Comparison of ENCODE assay signal across 1 cellular context in the genomic region with DNA sequence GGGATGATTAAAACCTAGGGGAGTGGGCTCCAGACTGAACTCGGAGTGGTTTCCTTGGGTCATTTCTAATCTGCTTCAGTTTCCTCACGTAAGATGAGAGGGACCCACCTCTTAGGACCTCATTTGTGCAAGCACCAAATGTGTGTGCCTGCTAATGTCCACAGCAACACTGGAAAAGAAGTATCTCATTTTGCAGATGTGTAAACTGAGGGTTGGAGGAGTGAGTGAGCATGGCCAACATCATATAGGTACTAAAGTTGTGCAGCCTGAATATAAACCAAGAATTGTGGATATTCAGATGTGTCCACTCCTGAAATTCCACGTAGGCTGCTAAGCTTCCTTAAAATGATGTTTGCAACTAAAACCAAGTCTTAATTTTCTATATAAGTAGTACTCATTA.
TF ChIP-seq lines count a peak whose summit lies in the region.

No MANE protein-coding gene starts in this region.

TF ChIP-seq in HepG2, 621 proteins besides CTCF, POLR2A, EP300 and RAD21 (continued from another document):
- TF ChIP-seq ZNF598 (CRISPR knock-in tag; IDR thresholded peaks at IDR 0.05; ENCODE audit: borderline replicate concordance), result no peak
- TF ChIP-seq ZNF282 (IDR thresholded peaks at IDR 0.05; ENCODE audit: partially characterized antibody), result no peak
- no peak for TF ChIP-seq ZNF251 (CRISPR knock-in tag; IDR thresholded peaks at IDR 0.05)
- TF ChIP-seq MYC (CRISPR knock-in tag; IDR thresholded peaks at IDR 0.05; ENCODE audit: borderline replicate concordance), result no peak
- peak; percentile 21; the same call in 1 of the 2 replicates for TF ChIP-seq ZMYM3 (CRISPR knock-in tag; IDR thresholded peaks at IDR 0.05)
- TF ChIP-seq BRCA1 (CRISPR knock-in tag; IDR thresholded peaks at IDR 0.05), result no peak
- TF ChIP-seq KDM5B (CRISPR knock-in tag; IDR thresholded peaks at IDR 0.05; ENCODE audit: borderline replicate concordance), result 0 out of 2 replicates have a peak, but pooled peaks have one; percentile 28
- TF ChIP-seq ZNF629 (CRISPR knock-in tag; conservative IDR thresholded peaks at IDR 0.05), result peak; percentile 88
- no peak for TF ChIP-seq RBM39 (IDR thresholded peaks at IDR 0.05; ENCODE audit: low read depth, low read length, poor library complexity, severe bottlenecking)
- TF ChIP-seq, protein P1, sequence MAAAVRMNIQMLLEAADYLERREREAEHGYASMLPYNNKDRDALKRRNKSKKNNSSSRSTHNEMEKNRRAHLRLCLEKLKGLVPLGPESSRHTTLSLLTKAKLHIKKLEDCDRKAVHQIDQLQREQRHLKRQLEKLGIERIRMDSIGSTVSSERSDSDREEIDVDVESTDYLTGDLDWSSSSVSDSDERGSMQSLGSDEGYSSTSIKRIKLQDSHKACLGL (CRISPR knock-in tag; IDR thresholded peaks at IDR 0.05), result no peak
- no peak for TF ChIP-seq MTF2 (CRISPR knock-in tag; IDR thresholded peaks at IDR 0.05; ENCODE audit: borderline replicate concordance)
- no peak for TF ChIP-seq ZNF121 (CRISPR knock-in tag; IDR thresholded peaks at IDR 0.05)
- no peak for TF ChIP-seq GMEB1 (CRISPR knock-in tag; IDR thresholded peaks at IDR 0.05; ENCODE audit: borderline replicate concordance)
- no peak for TF ChIP-seq NCOA5 (CRISPR knock-in tag; IDR thresholded peaks at IDR 0.05)
- TF ChIP-seq, protein P2, sequence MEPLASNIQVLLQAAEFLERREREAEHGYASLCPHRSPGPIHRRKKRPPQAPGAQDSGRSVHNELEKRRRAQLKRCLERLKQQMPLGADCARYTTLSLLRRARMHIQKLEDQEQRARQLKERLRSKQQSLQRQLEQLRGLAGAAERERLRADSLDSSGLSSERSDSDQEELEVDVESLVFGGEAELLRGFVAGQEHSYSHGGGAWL (CRISPR knock-in tag; IDR thresholded peaks at IDR 0.05), result 0 out of 2 replicates have a peak, but pooled peaks have one; percentile 3
- TF ChIP-seq, protein P3, sequence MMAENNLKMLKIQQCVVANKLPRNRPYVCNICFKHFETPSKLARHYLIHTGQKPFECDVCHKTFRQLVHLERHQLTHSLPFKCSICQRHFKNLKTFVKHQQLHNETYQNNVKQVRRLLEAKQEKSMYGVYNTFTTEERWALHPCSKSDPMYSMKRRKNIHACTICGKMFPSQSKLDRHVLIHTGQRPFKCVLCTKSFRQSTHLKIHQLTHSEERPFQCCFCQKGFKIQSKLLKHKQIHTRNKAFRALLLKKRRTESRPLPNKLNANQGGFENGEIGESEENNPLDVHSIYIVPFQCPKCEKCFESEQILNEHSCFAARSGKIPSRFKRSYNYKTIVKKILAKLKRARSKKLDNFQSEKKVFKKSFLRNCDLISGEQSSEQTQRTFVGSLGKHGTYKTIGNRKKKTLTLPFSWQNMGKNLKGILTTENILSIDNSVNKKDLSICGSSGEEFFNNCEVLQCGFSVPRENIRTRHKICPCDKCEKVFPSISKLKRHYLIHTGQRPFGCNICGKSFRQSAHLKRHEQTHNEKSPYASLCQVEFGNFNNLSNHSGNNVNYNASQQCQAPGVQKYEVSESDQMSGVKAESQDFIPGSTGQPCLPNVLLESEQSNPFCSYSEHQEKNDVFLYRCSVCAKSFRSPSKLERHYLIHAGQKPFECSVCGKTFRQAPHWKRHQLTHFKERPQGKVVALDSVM (CRISPR knock-in tag; IDR thresholded peaks at IDR 0.05), result no peak
- TF ChIP-seq ZMYM4 (CRISPR knock-in tag; IDR thresholded peaks at IDR 0.05), result 0 out of 2 replicates have a peak, but pooled peaks have one; percentile 1
- no peak for TF ChIP-seq ATF1 (CRISPR knock-in tag; IDR thresholded peaks at IDR 0.05)
- TF ChIP-seq ARHGAP35 (CRISPR knock-in tag; IDR thresholded peaks at IDR 0.05; ENCODE audit: borderline replicate concordance), result no peak; the same call in 1 of the 2 replicates
- no peak for TF ChIP-seq ZNF343 (CRISPR knock-in tag; IDR thresholded peaks at IDR 0.05)
- TF ChIP-seq SP2 (CRISPR knock-in tag; IDR thresholded peaks at IDR 0.05), result no peak
- TF ChIP-seq ZFP62 (CRISPR knock-in tag; IDR thresholded peaks at IDR 0.05), result no peak
- TF ChIP-seq, protein P4, sequence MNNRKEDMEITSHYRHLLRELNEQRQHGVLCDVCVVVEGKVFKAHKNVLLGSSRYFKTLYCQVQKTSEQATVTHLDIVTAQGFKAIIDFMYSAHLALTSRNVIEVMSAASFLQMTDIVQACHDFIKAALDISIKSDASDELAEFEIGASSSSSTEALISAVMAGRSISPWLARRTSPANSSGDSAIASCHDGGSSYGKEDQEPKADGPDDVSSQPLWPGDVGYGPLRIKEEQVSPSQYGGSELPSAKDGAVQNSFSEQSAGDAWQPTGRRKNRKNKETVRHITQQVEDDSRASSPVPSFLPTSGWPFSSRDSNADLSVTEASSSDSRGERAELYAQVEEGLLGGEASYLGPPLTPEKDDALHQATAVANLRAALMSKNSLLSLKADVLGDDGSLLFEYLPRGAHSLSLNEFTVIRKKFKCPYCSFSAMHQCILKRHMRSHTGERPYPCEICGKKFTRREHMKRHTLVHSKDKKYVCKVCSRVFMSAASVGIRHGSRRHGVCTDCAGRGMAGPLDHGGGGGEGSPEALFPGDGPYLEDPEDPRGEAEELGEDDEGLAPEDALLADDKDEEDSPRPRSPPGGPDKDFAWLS (CRISPR knock-in tag; IDR thresholded peaks at IDR 0.05; ENCODE audit: borderline replicate concordance), result no peak
- TF ChIP-seq JUN (CRISPR knock-in tag; IDR thresholded peaks at IDR 0.05), result no peak
- TF ChIP-seq HMG20B (CRISPR knock-in tag; conservative IDR thresholded peaks at IDR 0.05), result no peak
- 0 out of 2 replicates have a peak, but pooled peaks have one; percentile 55 for TF ChIP-seq KDM1A (CRISPR knock-in tag; IDR thresholded peaks at IDR 0.05)
- TF ChIP-seq, protein P5, sequence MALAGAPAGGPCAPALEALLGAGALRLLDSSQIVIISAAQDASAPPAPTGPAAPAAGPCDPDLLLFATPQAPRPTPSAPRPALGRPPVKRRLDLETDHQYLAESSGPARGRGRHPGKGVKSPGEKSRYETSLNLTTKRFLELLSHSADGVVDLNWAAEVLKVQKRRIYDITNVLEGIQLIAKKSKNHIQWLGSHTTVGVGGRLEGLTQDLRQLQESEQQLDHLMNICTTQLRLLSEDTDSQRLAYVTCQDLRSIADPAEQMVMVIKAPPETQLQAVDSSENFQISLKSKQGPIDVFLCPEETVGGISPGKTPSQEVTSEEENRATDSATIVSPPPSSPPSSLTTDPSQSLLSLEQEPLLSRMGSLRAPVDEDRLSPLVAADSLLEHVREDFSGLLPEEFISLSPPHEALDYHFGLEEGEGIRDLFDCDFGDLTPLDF (CRISPR knock-in tag; IDR thresholded peaks at IDR 0.05), result no peak
- TF ChIP-seq, protein P6, sequence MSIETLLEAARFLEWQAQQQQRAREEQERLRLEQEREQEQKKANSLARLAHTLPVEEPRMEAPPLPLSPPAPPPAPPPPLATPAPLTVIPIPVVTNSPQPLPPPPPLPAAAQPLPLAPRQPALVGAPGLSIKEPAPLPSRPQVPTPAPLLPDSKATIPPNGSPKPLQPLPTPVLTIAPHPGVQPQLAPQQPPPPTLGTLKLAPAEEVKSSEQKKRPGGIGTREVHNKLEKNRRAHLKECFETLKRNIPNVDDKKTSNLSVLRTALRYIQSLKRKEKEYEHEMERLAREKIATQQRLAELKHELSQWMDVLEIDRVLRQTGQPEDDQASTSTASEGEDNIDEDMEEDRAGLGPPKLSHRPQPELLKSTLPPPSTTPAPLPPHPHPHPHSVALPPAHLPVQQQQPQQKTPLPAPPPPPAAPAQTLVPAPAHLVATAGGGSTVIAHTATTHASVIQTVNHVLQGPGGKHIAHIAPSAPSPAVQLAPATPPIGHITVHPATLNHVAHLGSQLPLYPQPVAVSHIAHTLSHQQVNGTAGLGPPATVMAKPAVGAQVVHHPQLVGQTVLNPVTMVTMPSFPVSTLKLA (IDR thresholded peaks at IDR 0.05), result no peak
- TF ChIP-seq DR1 (CRISPR knock-in tag; IDR thresholded peaks at IDR 0.05), result no peak
- no peak for TF ChIP-seq SMAD3 (CRISPR knock-in tag; IDR thresholded peaks at IDR 0.05)
